Comparison of ENCODE assay signal across 8 cellular contexts in genomic region chr1:33255347-33256311, GRCh38. TPM values are rescaled to one million over a fixed set of nuclear protein-coding genes. Genes with fewer than 3 reads are reported as not detected.
A peak's percentile ranks its signal among the peaks of the same experiment; 100 is the strongest.
DNase-seq lines count a peak whose midpoint lies in the region; ATAC-seq and TF ChIP-seq lines count a peak whose summit lies in the region.

No MANE protein-coding gene starts in this region.

- DNase-seq in NCI-H2196 (lab: John Stamatoyannopoulos, UW; ENCODE audit: unreplicated experiment) (peak; percentile 89), ecto neural progenitor cell (ENCODE audit: low spot score) (peak; percentile 79), right lobe of liver (peak; percentile 86 to 91 (median 90))
- DNase-seq in activated CD4-positive, alpha-beta T cell treated with anti-CD3 and anti-CD28 coated beads, Interleukin-2, amount 50 U/mL, for 4 hours = peak; percentile 14 to 23
- DNase-seq in stimulated activated CD4-positive, alpha-beta T cell treated with anti-CD3 and anti-CD28 coated beads, Interleukin-4, amount 100 ng/mL, for 1 hour = peak; percentile 49

- intact Hi-C loops in right lobe of liver (cut with DNase I) = no loop called here

- peak overlapping the region; percentile 41 to 62 (median 59) for H3K4me3 ChIP-seq in right lobe of liver

- WGBS in right lobe of liver (ENCODE audit: insufficient coverage, low coverage, low lambda C conversion rate, missing lambda C conversion rate) = 0% methylated on average over 3 of the region's 84 CpGs

- H3K36me3 ChIP-seq in right lobe of liver = no peaks in the 10 kb centered on the region

- TF ChIP-seq CTCF in C4-2B (conservative IDR thresholded peaks at IDR 0.05) = no peak
- TF ChIP-seq CTCF in right lobe of liver (IDR thresholded peaks at IDR 0.05) = no peak

- H3K27ac ChIP-seq in C4-2B (peak overlapping the region; percentile 87), right lobe of liver (peak overlapping the region; percentile 84 to 95 (median 88))

- H3K27me3 ChIP-seq in right lobe of liver = no peaks in the 10 kb centered on the region

- H3K4me1 ChIP-seq in right lobe of liver = peaks cover 0 to 19% (median 8%) of the 10 kb centered on the region in 4 donors

- ATAC-seq in GM21423 (IDR thresholded peaks at IDR 0.05; ENCODE audit: unreplicated experiment) = peak; percentile 38
- peak; percentile 80 to 92 (median 88) for ATAC-seq in right lobe of liver
- no peak for ATAC-seq in HG03095 (IDR thresholded peaks at IDR 0.05; ENCODE audit: unreplicated experiment)

- no peaks in the 10 kb centered on the region for H3K9me3 ChIP-seq in right lobe of liver

- peak; percentile 93 for TF ChIP-seq POLR2A in right lobe of liver (IDR thresholded peaks at IDR 0.05)

RNA-seq across cellular contexts. Expression of gene ZNF362, which starts 0.7 kb away (rescaled TPM):
- 1 to 10 TPM; 3.4 to 8.4 (median 7.0) TPM for total RNA-seq in right lobe of liver

Comparison
In these comparisons a context has a peak if more than half of its experiments do, and no peak if none do; other contexts are left out.
1. DNase-seq: peak in every context shown above with its lines; median percentile 90 in right lobe of liver; 89 in NCI-H2196; 79 in ecto neural progenitor cell; 49 in stimulated activated CD4-positive, alpha-beta T cell treated with anti-CD3 and anti-CD28 coated beads, Interleukin-4, amount 100 ng/mL, for 1 hour; 18 in activated CD4-positive, alpha-beta T cell treated with anti-CD3 and anti-CD28 coated beads, Interleukin-2, amount 50 U/mL, for 4 hours.